ENCODE assay signal across 9 cellular contexts in the genomic region with DNA sequence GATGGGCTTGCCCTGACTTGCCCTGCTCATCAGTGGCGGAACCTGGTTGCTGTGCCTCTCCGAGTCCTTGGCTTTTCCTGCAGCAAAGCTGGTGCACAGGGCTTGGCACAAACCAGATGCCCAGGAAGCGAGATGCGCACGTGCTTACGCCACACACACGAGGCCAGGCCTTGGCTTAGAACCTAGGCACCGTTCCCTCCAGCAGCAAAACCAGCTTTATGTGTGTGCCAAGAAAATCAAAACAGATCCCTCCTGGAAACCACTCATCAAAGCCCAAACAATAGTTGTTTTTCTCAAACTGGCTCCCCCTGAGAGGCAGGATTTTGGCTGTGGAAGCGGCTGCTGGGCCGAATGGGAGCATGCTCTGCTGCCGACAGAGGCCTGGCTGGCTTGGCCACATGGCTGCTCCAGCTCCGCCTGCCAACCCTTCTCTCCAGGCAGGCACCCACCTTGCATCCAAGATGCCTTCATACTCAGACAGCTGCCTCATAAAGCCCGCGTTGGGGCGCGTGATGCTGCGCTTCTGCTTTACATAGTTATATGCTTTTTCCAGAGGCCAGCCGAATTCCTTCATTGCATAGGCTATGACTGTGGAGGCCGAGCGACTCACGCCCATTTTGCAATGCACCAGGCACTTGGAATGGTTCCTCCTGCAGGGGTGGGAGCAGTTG. TPM values are rescaled to one million over a fixed set of nuclear protein-coding genes. Genes with fewer than 3 reads are reported as not detected.
DNase-seq lines count a peak whose midpoint lies in the region; TF ChIP-seq lines count a peak whose summit lies in the region.
"Had no signal": no experiment of that assay in that cellular context is flagged by ENCODE, and none has a peak within 500 bp of the region (broad histone marks: within the 10 kb centered on the region; RNA-seq: fewer than 3 reads in every experiment).

No MANE protein-coding gene starts in this region.

- H2AFZ ChIP-seq in osteoblast (ENCODE audit: low read length), result no peak overlapping the region

- in situ Hi-C loops in GM13977 (cut with MboI; ENCODE audit: low pct_unique_long_range_greater_than_20kb, low sequenced_read_pairs, unreplicated experiment), result no loop called here

- H3K9me3 ChIP-seq in ascending aorta, result no peaks in the 10 kb centered on the region
- H3K9me3 ChIP-seq in osteoblast (ENCODE audit: low read depth, low read length), result no peaks in the 10 kb centered on the region

- no peaks in the 10 kb centered on the region for H4K20me1 ChIP-seq in osteoblast (ENCODE audit: insufficient read depth, low read length)

- peak; percentile 64 for DNase-seq in AG10803 (ENCODE audit: low read depth)
- DNase-seq in ascending aorta (ENCODE audit: low spot score in 2 of 2), result no peak
- peak; percentile 38 for DNase-seq in fibroblast of the conjunctiva (ENCODE audit: low read depth)
- no peak for DNase-seq in osteoblast (ENCODE audit: insufficient read length, low spot score, missing footprints)
- DNase-seq in NCI-H1694 treated with DMSO at 0.1 percent for 48 hours (lab: John Stamatoyannopoulos, UW), result no peak
- DNase-seq in NCI-H187 (lab: John Stamatoyannopoulos, UW), result no peak
- DNase-seq in GM13977 (ENCODE audit: low spot score), result no peak
- no peak for DNase-seq in epidermal melanocyte (ENCODE audit: insufficient read length, low spot score)
- DNase-seq: NCI-H2081 treated with DMSO at 0.1 percent for 48 hours had no signal

- H3K4me3 ChIP-seq in AG10803 (ENCODE audit: low read length), result no peak overlapping the region
- no peak overlapping the region for H3K4me3 ChIP-seq in ascending aorta
- H3K4me3 ChIP-seq in osteoblast (ENCODE audit: insufficient read depth, low read length), result no peak overlapping the region

- H3K4me2 ChIP-seq in osteoblast (ENCODE audit: insufficient read depth, low read length), result no peak overlapping the region

- H3K27ac ChIP-seq in ascending aorta (peak overlapping the region; percentile 60 to 92), osteoblast (ENCODE audit: low read depth, low read length) (peak overlapping the region; percentile 54)

- TF ChIP-seq CTCF in AG10803 (conservative IDR thresholded peaks at IDR 0.05; ENCODE audit: low read length), result no peak
- no peak for TF ChIP-seq CTCF in ascending aorta (IDR thresholded peaks at IDR 0.05)
- no peak for TF ChIP-seq CTCF in osteoblast (IDR thresholded peaks at IDR 0.05; ENCODE audit: extremely low read depth, low read depth, low read length)
- no peak for TF ChIP-seq CTCF in GM13977 (IDR thresholded peaks at IDR 0.05; ENCODE audit: extremely low read depth, insufficient read depth, missing control alignments)

- intact Hi-C loops in ascending aorta (cut with DNase I), result no loop called here

- peaks cover 30 to 49% of the 10 kb centered on the region in 2 donors for H3K36me3 ChIP-seq in ascending aorta
- peaks cover 92% of the 10 kb centered on the region for H3K36me3 ChIP-seq in osteoblast (ENCODE audit: insufficient read depth, low read length)

- peaks cover 49% of the 10 kb centered on the region for H3K79me2 ChIP-seq in osteoblast (ENCODE audit: insufficient read depth, low read length)

- H3K4me1 ChIP-seq in ascending aorta (peaks cover 13 to 29% of the 10 kb centered on the region in 2 donors), osteoblast (ENCODE audit: insufficient read depth, low read length) (peaks cover 32% of the 10 kb centered on the region)

- no peaks in the 10 kb centered on the region for H3K27me3 ChIP-seq in ascending aorta
- no peaks in the 10 kb centered on the region for H3K27me3 ChIP-seq in osteoblast (ENCODE audit: insufficient read depth, low read length)

RNA-seq across cellular contexts. Expression of a gene that starts 58.7 kb away (rescaled TPM):
- total RNA-seq in ascending aorta, result 16.1 TPM
- 31.8 and 34.2 TPM in 2 replicates for total RNA-seq in osteoblast

Comparison
In these comparisons a context has a peak if more than half of its experiments do, and no peak if none do; other contexts are left out.
1. DNase-seq: peak in AG10803 (single experiment) and fibroblast of the conjunctiva (single experiment); none in ascending aorta (0 of 2), osteoblast (single experiment), NCI-H1694 treated with DMSO at 0.1 percent for 48 hours (single experiment), NCI-H187 (0 of 2), GM13977 (single experiment) and epidermal melanocyte (single experiment).